Comparison of ENCODE assay signal across 16 cellular contexts in the genomic region with DNA sequence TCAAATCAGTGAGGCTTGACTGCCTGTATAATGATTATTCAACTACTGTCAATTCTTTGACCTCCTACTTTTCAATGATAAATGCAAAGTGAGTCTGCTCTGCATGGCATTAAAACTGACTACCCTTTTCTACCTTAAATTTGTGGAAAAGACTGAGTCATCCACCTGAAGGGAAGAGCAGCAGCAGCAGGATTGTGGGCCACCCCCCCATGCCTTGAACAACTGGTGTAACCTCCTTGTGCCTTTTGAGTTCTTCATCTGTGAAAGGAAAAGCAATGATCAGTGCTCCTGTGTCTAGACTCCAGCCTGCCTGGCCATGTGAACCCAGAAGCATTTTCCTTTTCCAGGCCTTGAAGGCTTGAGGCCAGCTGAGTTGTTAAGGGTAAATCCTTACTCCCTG.
"Had no signal": no experiment of that assay in that cellular context is flagged by ENCODE, and none has a peak within 500 bp of the region (broad histone marks: within the 10 kb centered on the region; RNA-seq: fewer than 3 reads in every experiment).

No MANE protein-coding gene starts in this region.

- ATAC-seq: heart right ventricle; naive thymus-derived CD4-positive, alpha-beta T cell; stimulated activated naive B cell treated with anti-CD40 and anti-IgM and Interleukin-4, amounts not matched to agents 10 μg/mL and 1 μg/mL and 100 μg/mL, for 72 hours had no signal

- H3K27ac Mint-ChIP-seq: activated naive CD4-positive, alpha-beta T cell treated with anti-CD3 and anti-CD28 coated beads, Interleukin-2, amount 50 U/mL, for 24 hours; endodermal cell; naive thymus-derived CD4-positive, alpha-beta T cell; stimulated activated naive B cell treated with anti-CD40 and anti-IgM and Interleukin-4, amounts not matched to agents 10 μg/mL and 1 μg/mL and 100 μg/mL, for 72 hours; type B pancreatic cell had no signal

- H3K9me3 Mint-ChIP-seq: activated naive CD4-positive, alpha-beta T cell treated with anti-CD3 and anti-CD28 coated beads, Interleukin-2, amount 50 U/mL, for 24 hours had no signal

- H3K36me3 ChIP-seq: esophagus muscularis mucosa, heart right ventricle, neutrophil, spleen had no signal

- H3K4me1 ChIP-seq: esophagus muscularis mucosa, spleen had no signal

- H3K4me1 Mint-ChIP-seq: activated naive CD4-positive, alpha-beta T cell treated with anti-CD3 and anti-CD28 coated beads, Interleukin-2, amount 50 U/mL, for 24 hours; endodermal cell; naive thymus-derived CD4-positive, alpha-beta T cell; stimulated activated naive B cell treated with anti-CD40 and anti-IgM and Interleukin-4, amounts not matched to agents 10 μg/mL and 1 μg/mL and 100 μg/mL, for 72 hours had no signal

- H3K27me3 ChIP-seq: body of pancreas, esophagus muscularis mucosa, heart right ventricle, neutrophil, spleen had no signal

- H3K27me3 Mint-ChIP-seq: type B pancreatic cell had no signal

- H3K4me3 ChIP-seq: body of pancreas, esophagus muscularis mucosa, heart right ventricle, spleen had no signal

- H3K4me3 Mint-ChIP-seq: activated naive CD4-positive, alpha-beta T cell treated with anti-CD3 and anti-CD28 coated beads, Interleukin-2, amount 50 U/mL, for 24 hours; endodermal cell; naive thymus-derived CD4-positive, alpha-beta T cell; stimulated activated naive B cell treated with anti-CD40 and anti-IgM and Interleukin-4, amounts not matched to agents 10 μg/mL and 1 μg/mL and 100 μg/mL, for 72 hours; type B pancreatic cell had no signal

- H3K9me3 ChIP-seq: body of pancreas, esophagus muscularis mucosa, neutrophil had no signal

- DNase-seq: activated CD4-positive, alpha-beta T cell treated with anti-CD3 and anti-CD28 coated beads, Interleukin-2, amount 50 U/mL, for 1 hour; activated effector memory CD4-positive, alpha-beta T cell treated with Interleukin-2 at 50 U/mL for 16 hours; body of pancreas; dermis blood vessel endothelial cell; endodermal cell; heart right ventricle; kidney; naive thymus-derived CD4-positive, alpha-beta T cell; posterior cingulate gyrus; spleen; stimulated activated CD4-positive, alpha-beta T cell treated with anti-CD3 and anti-CD28 coated beads, Interleukin-1b, Interleukin-23, amount 100 ng/mL, for 48 hours; stimulated activated naive B cell treated with anti-CD40 and anti-IgM and Interleukin-4, amounts not matched to agents 10 μg/mL and 1 μg/mL and 100 μg/mL, for 72 hours had no signal

- H3K36me3 Mint-ChIP-seq: naive thymus-derived CD4-positive, alpha-beta T cell; stimulated activated naive B cell treated with anti-CD40 and anti-IgM and Interleukin-4, amounts not matched to agents 10 μg/mL and 1 μg/mL and 100 μg/mL, for 72 hours; type B pancreatic cell had no signal

- H3K27ac ChIP-seq: body of pancreas, esophagus muscularis mucosa, heart right ventricle, neutrophil, spleen had no signal

- FAIRE-seq: kidney had no signal
